ENCODE assay signal across 8 cellular contexts in genomic region chr7:42940985-42941847, GRCh38. TPM values are rescaled to one million over a fixed set of nuclear protein-coding genes. Genes with fewer than 3 reads are reported as not detected.
A peak's percentile ranks its signal among the peaks of the same experiment; 100 is the strongest.
DNase-seq lines count a peak whose midpoint lies in the region; ATAC-seq and TF ChIP-seq lines count a peak whose summit lies in the region.

No MANE protein-coding gene starts in this region.

- no peak overlapping the region for H3K27ac Mint-ChIP-seq in CD8-positive, alpha-beta T cell
- no peak overlapping the region for H3K27ac Mint-ChIP-seq in glutamatergic neuron (ENCODE audit: unreplicated experiment)

- intact Hi-C loops in CD8-positive, alpha-beta T cell (cut with DNase I, micrococcal nuclease) = loop anchor here (1.0 to 5.0 kb wide), 4 partner anchors 321 to 780 kb away; partner anchors contain the start of gene STK17A (in 1 of the 2)
- intact Hi-C loops in posterior cingulate gyrus (cut with DNase I) (loop anchor here (1.0 to 5.0 kb wide), 3 partner anchors 166 to 516 kb away; no protein-coding TSS in a partner anchor), vagina (cut with DNase I) (loop anchor here (5.0 kb wide), 1 partner anchor 321 kb away; no protein-coding TSS in a partner anchor)

- no peaks in the 10 kb centered on the region for H3K27me3 ChIP-seq in CD8-positive, alpha-beta T cell (ENCODE audit: insufficient read depth, low read length)
- no peaks in the 10 kb centered on the region for H3K27me3 ChIP-seq in vagina

- peaks cover under 1% of the 10 kb centered on the region for H3K4me1 Mint-ChIP-seq in CD8-positive, alpha-beta T cell (ENCODE audit: low read depth)
- H3K4me1 Mint-ChIP-seq in glutamatergic neuron (ENCODE audit: low read depth, unreplicated experiment) = peaks cover 11% of the 10 kb centered on the region

- no peaks in the 10 kb centered on the region for H3K9me3 ChIP-seq in CD8-positive, alpha-beta T cell (ENCODE audit: low read length)
- no peaks in the 10 kb centered on the region for H3K9me3 ChIP-seq in vagina

- in situ Hi-C loops in SK-MEL-5 (cut with HindIII; ENCODE audit: low pct_unique_long_range_greater_than_20kb, low sequenced_read_pairs) = loop anchor here (25.0 kb wide), 2 partner anchors 521 to 771 kb away; no protein-coding TSS in a partner anchor

- peak; percentile 53 to 80 (median 71) for DNase-seq in CD8-positive, alpha-beta T cell
- peak; percentile 59 for DNase-seq in LNCaP clone FGC (ENCODE audit: low read depth)
- peak; percentile 81 for DNase-seq in SK-MEL-5 (ENCODE audit: low read depth, low spot score)
- DNase-seq in activated naive CD4-positive, alpha-beta T cell treated with Interleukin-2 at 50 U/mL for 16 hours = peak; percentile 76
- peak; percentile 91 for DNase-seq in glutamatergic neuron
- peak; percentile 70 to 96 (median 86) for DNase-seq in posterior cingulate gyrus
- DNase-seq in vagina (ENCODE audit: extremely low spot score in 2 of 2) = no peak

- no peak for TF ChIP-seq POLR2A in vagina (IDR thresholded peaks at IDR 0.05)

- no peaks in the 10 kb centered on the region for H3K4me1 ChIP-seq in CD8-positive, alpha-beta T cell (ENCODE audit: insufficient read depth, low read length)
- H3K4me1 ChIP-seq in vagina = no peaks in the 10 kb centered on the region

- CTCF ChIA-PET in CD8-positive, alpha-beta T cell (lab: Charles Lee) = interaction anchor here (0.6 to 3.1 kb wide), 29 partner anchors 8 to 950 kb away, joined by 3 to 28 read pairs (median 4); partner anchors contain the start of genes C7orf25, MRPL32 and PSMA2

- H3K36me3 ChIP-seq in CD8-positive, alpha-beta T cell (ENCODE audit: insufficient read depth, low read length) = peaks cover 5% of the 10 kb centered on the region
- H3K36me3 ChIP-seq in vagina = peaks cover 0 to 37% of the 10 kb centered on the region in 2 donors

- H3K36me3 Mint-ChIP-seq in CD8-positive, alpha-beta T cell = peaks cover 38% of the 10 kb centered on the region
- no peaks in the 10 kb centered on the region for H3K36me3 Mint-ChIP-seq in glutamatergic neuron (ENCODE audit: unreplicated experiment)

- no peak overlapping the region for H3K27ac ChIP-seq in CD8-positive, alpha-beta T cell (ENCODE audit: low read depth, low read length)
- no peak overlapping the region for H3K27ac ChIP-seq in vagina

- peak; percentile 90 for TF ChIP-seq CTCF in CD8-positive, alpha-beta T cell (IDR thresholded peaks at IDR 0.05)
- peak; percentile 91 for TF ChIP-seq CTCF in LNCaP clone FGC (IDR thresholded peaks at IDR 0.05; ENCODE audit: control insufficient read depth, extremely low read depth, insufficient read depth)
- peak; percentile 94 for TF ChIP-seq CTCF in glutamatergic neuron (IDR thresholded peaks at IDR 0.05; ENCODE audit: partially characterized antibody, unreplicated experiment)
- peak; percentile 28 to 83 (median 80) for TF ChIP-seq CTCF in vagina (IDR thresholded peaks at IDR 0.05)

- no peak overlapping the region for H3K4me3 ChIP-seq in CD8-positive, alpha-beta T cell (ENCODE audit: low read depth, low read length)
- H3K4me3 ChIP-seq in LNCaP clone FGC (ENCODE audit: low read depth, low read length) (no peak overlapping the region), vagina (no peak overlapping the region)

- H3K4me3 Mint-ChIP-seq in CD8-positive, alpha-beta T cell = no peak overlapping the region
- no peak overlapping the region for H3K4me3 Mint-ChIP-seq in glutamatergic neuron (ENCODE audit: unreplicated experiment)

- POLR2A ChIA-PET in CD8-positive, alpha-beta T cell (lab: Charles Lee) = interaction anchor here (0.6 to 1.4 kb wide), 3 partner anchors 9 to 738 kb away, joined by 3 to 4 read pairs (median 3); partner anchors contain the start of genes MRPL32 and PSMA2

- no peaks in the 10 kb centered on the region for H3K9me3 Mint-ChIP-seq in CD8-positive, alpha-beta T cell
- no peaks in the 10 kb centered on the region for H3K9me3 Mint-ChIP-seq in glutamatergic neuron (ENCODE audit: unreplicated experiment)

- peak; percentile 80 for ATAC-seq in CD8-positive, alpha-beta T cell
- peak; percentile 52 for ATAC-seq in GM21360 (IDR thresholded peaks at IDR 0.05; ENCODE audit: unreplicated experiment)

- H3K27me3 Mint-ChIP-seq in CD8-positive, alpha-beta T cell (ENCODE audit: low read depth) = no peaks in the 10 kb centered on the region
- H3K27me3 Mint-ChIP-seq in glutamatergic neuron (ENCODE audit: unreplicated experiment) = no peaks in the 10 kb centered on the region

RNA-seq across cellular contexts. Expression of gene MRPL32, which starts 9.0 kb away (rescaled TPM):
- 10 to 100 TPM; 64.9 to 65.1 TPM for total RNA-seq in CD8-positive, alpha-beta T cell
- total RNA-seq in SK-MEL-5 (2014; rRNA removed; shearing (Covaris generic)) = 99.9 and 117 TPM in 2 replicates
- polyA plus RNA-seq in SK-MEL-5 (2015; cell fraction: cytosol; rRNA removed) = 51.7 and 83.7 TPM in 2 replicates
- polyA plus RNA-seq in SK-MEL-5 (2015; cell fraction: nucleus; rRNA removed) = 240 and 252 TPM in 2 replicates
- total RNA-seq in glutamatergic neuron (ENCODE audit: unreplicated experiment) (56.2 TPM), vagina (33.9 TPM)

RNA-seq across cellular contexts. Expression of gene PSMA2, which starts 9.2 kb away (rescaled TPM):
- total RNA-seq in CD8-positive, alpha-beta T cell = 10 to 100 TPM; 43.6 to 47.9 TPM
- 155 and 176 TPM in 2 replicates for total RNA-seq in SK-MEL-5 (2014; rRNA removed; shearing (Covaris generic))
- polyA plus RNA-seq in SK-MEL-5 (2015; cell fraction: cytosol; rRNA removed) = 81.9 and 82.9 TPM in 2 replicates
- polyA plus RNA-seq in SK-MEL-5 (2015; cell fraction: nucleus; rRNA removed) = 44.7 and 52.9 TPM in 2 replicates
- 78.4 TPM for total RNA-seq in glutamatergic neuron (ENCODE audit: unreplicated experiment)
- total RNA-seq in vagina = 46.9 TPM

RNA-seq across cellular contexts. Expression of gene C7orf25, which starts 29.3 kb away (rescaled TPM):
- total RNA-seq in CD8-positive, alpha-beta T cell = 1 to 10 TPM; 2.1 to 2.2 TPM
- total RNA-seq in SK-MEL-5 (2014; rRNA removed; shearing (Covaris generic)) = 4.5 and 9.0 TPM in 2 replicates
- 12.6 and 15.4 TPM in 2 replicates for polyA plus RNA-seq in SK-MEL-5 (2015; cell fraction: cytosol; rRNA removed)
- 17.8 and 28.4 TPM in 2 replicates for polyA plus RNA-seq in SK-MEL-5 (2015; cell fraction: nucleus; rRNA removed)
- total RNA-seq in glutamatergic neuron (ENCODE audit: unreplicated experiment) (3.6 TPM), vagina (5.4 TPM)

Comparison
In these comparisons a context has a peak if more than half of its experiments do, and no peak if none do; other contexts are left out.
1. DNase-seq: peak in CD8-positive, alpha-beta T cell (7 of 7), LNCaP clone FGC (single experiment), SK-MEL-5 (single experiment), activated naive CD4-positive, alpha-beta T cell treated with Interleukin-2 at 50 U/mL for 16 hours (single experiment), glutamatergic neuron (single experiment) and posterior cingulate gyrus (10 of 10); none in vagina (0 of 2).
2. Peak in every context shown above with its lines, with median percentiles within 50 percentile points of each other: CTCF ChIP-seq.